Comparison of ENCODE assay signal across 25 cellular contexts in genomic region chr12:49334226-49334625, GRCh38. TPM values are rescaled to one million over a fixed set of nuclear protein-coding genes. Genes with fewer than 3 reads are reported as not detected.
"Had no signal": no experiment of that assay in that cellular context is flagged by ENCODE, and none has a peak within 500 bp of the region (broad histone marks: within the 10 kb centered on the region; RNA-seq: fewer than 3 reads in every experiment).

No MANE protein-coding gene starts in this region.

- H3K4me3 Mint-ChIP-seq: endodermal cell, neural progenitor cell, type B pancreatic cell had no signal

- H3K36me3 Mint-ChIP-seq: naive thymus-derived CD8-positive, alpha-beta T cell had no signal

- DNase-seq: colonic mucosa; dermis blood vessel endothelial cell; heart right ventricle; hypothalamus; kidney glomerular epithelial cell; mammary epithelial cell; mucosa of descending colon; naive thymus-derived CD8-positive, alpha-beta T cell; nucleus accumbens; pancreas; stimulated activated naive CD4-positive, alpha-beta T cell treated with Interleukin-2 at 50 U/mL for 16 hours; thyroid gland; uterus had no signal

- H3K4me2 ChIP-seq: neural progenitor cell had no signal

- H3K4me3 ChIP-seq: colonic mucosa, heart right ventricle, mucosa of descending colon, neural progenitor cell, pancreas, prostate gland, skin epidermis, suprapubic skin, thyroid gland, uterus had no signal

- H3K9me3 Mint-ChIP-seq: endodermal cell, type B pancreatic cell had no signal

- H3K9me3 ChIP-seq: colonic mucosa, heart right ventricle, mucosa of descending colon, pancreas, prostate gland, suprapubic skin, thyroid gland, uterus had no signal

- H3K36me3 ChIP-seq: colonic mucosa, neural progenitor cell, pancreas, prostate gland, suprapubic skin, thyroid gland, uterus had no signal

- ATAC-seq: esophagus mucosa; heart right ventricle; mucosa of descending colon; naive thymus-derived CD8-positive, alpha-beta T cell; pancreas; sciatic nerve had no signal

- H2AFZ ChIP-seq: neural progenitor cell had no signal

- H3K27ac ChIP-seq: colonic mucosa, heart right ventricle, neural progenitor cell, pancreas, prostate gland, skin epidermis, suprapubic skin, thyroid gland, uterus had no signal

- H3K27ac Mint-ChIP-seq: endodermal cell, type B pancreatic cell had no signal

- H3K4me1 ChIP-seq: uterus had no signal

RNA-seq across cellular contexts. Expression of gene C1QL4, which starts 2.8 kb away (rescaled TPM):
- total RNA-seq: colonic mucosa; esophagus mucosa; glomerular endothelial cell; heart right ventricle; liver; mucosa of descending colon; naive thymus-derived CD8-positive, alpha-beta T cell; pancreas; sciatic nerve had no signal
- polyA plus RNA-seq: fibroblast of lung; heart right ventricle; liver; naive thymus-derived CD8-positive, alpha-beta T cell; pancreas had no signal

RNA-seq across cellular contexts. Expression of gene DNAJC22, which starts 12.5 kb away (rescaled TPM):
- total RNA-seq: naive thymus-derived CD8-positive, alpha-beta T cell; sciatic nerve had no signal
- polyA plus RNA-seq: naive thymus-derived CD8-positive, alpha-beta T cell had no signal

RNA-seq across cellular contexts. Expression of gene PRPH, which starts 39.3 kb away (rescaled TPM):
- total RNA-seq: dermis blood vessel endothelial cell; glomerular endothelial cell; liver; naive thymus-derived CD8-positive, alpha-beta T cell; renal cortical epithelial cell had no signal
- polyA plus RNA-seq: mammary epithelial cell; naive thymus-derived CD8-positive, alpha-beta T cell had no signal
